20 cellular contexts compared by ENCODE assay signal in genomic region chrX:39313149-39313548, GRCh38.
DNase-seq lines count a peak whose midpoint lies in the region; ATAC-seq and TF ChIP-seq lines count a peak whose summit lies in the region.
"Had no signal": no experiment of that assay in that cellular context is flagged by ENCODE, and none has a peak within 500 bp of the region (broad histone marks: within the 10 kb centered on the region; RNA-seq: fewer than 3 reads in every experiment).

No MANE protein-coding gene starts in this region.

- POLR2A ChIA-PET in activated CD4-positive, alpha-beta memory T cell treated with anti-CD3 and anti-CD28 coated beads for 36 hours (lab: Charles Lee) = no interaction called here
- POLR2A ChIA-PET in activated CD4-positive, alpha-beta memory T cell treated with anti-CD3 and anti-CD28 coated beads, Interleukin-2, amount 10 ng/mL, durations not matched to agents 7 days and 5 days (lab: Charles Lee) = no interaction called here
- POLR2A ChIA-PET in activated CD8-positive, alpha-beta T cell treated with anti-CD3 and anti-CD28 coated beads, Interleukin-2, amount 10 ng/mL, durations not matched to agents 7 days and 5 days (lab: Charles Lee) = no interaction called here

- peak overlapping the region; percentile 93 for H3K27ac ChIP-seq in CD4-positive, CD25-positive, alpha-beta regulatory T cell (ENCODE audit: insufficient read depth, low read length, poor library complexity, severe bottlenecking)
- H3K27ac ChIP-seq: A549, KMS-11, PC-9 had no signal

- peaks cover 82% of the 10 kb centered on the region for H3K4me1 Mint-ChIP-seq in activated CD4-positive, alpha-beta memory T cell treated with anti-CD3 and anti-CD28 coated beads for 36 hours (ENCODE audit: low read depth)
- H3K4me1 Mint-ChIP-seq in activated CD4-positive, alpha-beta memory T cell treated with anti-CD3 and anti-CD28 coated beads, Interleukin-2, amount 10 ng/mL, durations not matched to agents 7 days and 5 days = peaks cover 44% of the 10 kb centered on the region
- peaks cover 14 to 88% (median 45%) of the 10 kb centered on the region in 4 donors for H3K4me1 Mint-ChIP-seq in CD4-positive, CD25-positive, alpha-beta regulatory T cell
- peaks cover 37% of the 10 kb centered on the region for H3K4me1 Mint-ChIP-seq in activated CD8-positive, alpha-beta T cell treated with anti-CD3 and anti-CD28 coated beads, Interleukin-2, amount 10 ng/mL, durations not matched to agents 7 days and 5 days (ENCODE audit: low read depth)

- CTCF ChIA-PET in activated CD4-positive, alpha-beta memory T cell treated with anti-CD3 and anti-CD28 coated beads for 36 hours (lab: Charles Lee) = no interaction called here
- CTCF ChIA-PET in activated CD4-positive, alpha-beta memory T cell treated with anti-CD3 and anti-CD28 coated beads, Interleukin-2, amount 10 ng/mL, durations not matched to agents 7 days and 5 days (lab: Charles Lee) = no interaction called here
- CTCF ChIA-PET in activated CD8-positive, alpha-beta T cell treated with anti-CD3 and anti-CD28 coated beads, Interleukin-2, amount 10 ng/mL, durations not matched to agents 7 days and 5 days (lab: Charles Lee) = no interaction called here

- peaks cover 3% of the 10 kb centered on the region for H3K9me3 Mint-ChIP-seq in activated CD4-positive, alpha-beta memory T cell treated with anti-CD3 and anti-CD28 coated beads for 36 hours
- peaks cover 3% of the 10 kb centered on the region for H3K9me3 Mint-ChIP-seq in activated CD4-positive, alpha-beta memory T cell treated with anti-CD3 and anti-CD28 coated beads, Interleukin-2, amount 10 ng/mL, durations not matched to agents 7 days and 5 days
- H3K9me3 Mint-ChIP-seq in CD4-positive, CD25-positive, alpha-beta regulatory T cell = peaks cover 0 to 5% (median 0%) of the 10 kb centered on the region in 7 donors
- H3K9me3 Mint-ChIP-seq in activated CD8-positive, alpha-beta T cell treated with anti-CD3 and anti-CD28 coated beads, Interleukin-2, amount 10 ng/mL, durations not matched to agents 7 days and 5 days (ENCODE audit: insufficient read depth) = no peaks in the 10 kb centered on the region

- H3K36me3 ChIP-seq in CD4-positive, CD25-positive, alpha-beta regulatory T cell (ENCODE audit: control insufficient read depth, insufficient read depth, low read length) = no peaks in the 10 kb centered on the region
- no peaks in the 10 kb centered on the region for H3K36me3 ChIP-seq in mucosa of descending colon (ENCODE audit: low read depth)

- TF ChIP-seq CTCF in mucosa of descending colon (IDR thresholded peaks at IDR 0.05) = no peak

- ATAC-seq in CD4-positive, CD25-positive, alpha-beta regulatory T cell (ENCODE audit: low read depth in 2 of 2) = no peak
- ATAC-seq in activated CD8-positive, alpha-beta T cell treated with anti-CD3 and anti-CD28 coated beads, Interleukin-2, amount 10 ng/mL, durations not matched to agents 7 days and 5 days = no peak
- ATAC-seq in mucosa of descending colon (peak; percentile 55), HG03135 (IDR thresholded peaks at IDR 0.05; ENCODE audit: unreplicated experiment) (no peak)
- ATAC-seq: A549, HCT116 had no signal

- H3K27me3 ChIP-seq in CD4-positive, CD25-positive, alpha-beta regulatory T cell (ENCODE audit: control insufficient read depth, insufficient read depth, low read length) = no peaks in the 10 kb centered on the region

- peak overlapping the region; percentile 100 for H3K27ac Mint-ChIP-seq in activated CD4-positive, alpha-beta memory T cell treated with anti-CD3 and anti-CD28 coated beads for 36 hours
- H3K27ac Mint-ChIP-seq in activated CD4-positive, alpha-beta memory T cell treated with anti-CD3 and anti-CD28 coated beads, Interleukin-2, amount 10 ng/mL, durations not matched to agents 7 days and 5 days = no peak overlapping the region
- peak overlapping the region; percentile 29 to 100 (median 99) for H3K27ac Mint-ChIP-seq in CD4-positive, CD25-positive, alpha-beta regulatory T cell
- H3K27ac Mint-ChIP-seq in activated CD8-positive, alpha-beta T cell treated with anti-CD3 and anti-CD28 coated beads, Interleukin-2, amount 10 ng/mL, durations not matched to agents 7 days and 5 days = peak overlapping the region; percentile 6
- H3K27ac Mint-ChIP-seq: B cell had no signal

- intact Hi-C loops in activated CD4-positive, alpha-beta memory T cell treated with anti-CD3 and anti-CD28 coated beads for 36 hours (cut with micrococcal nuclease) = no loop called here
- intact Hi-C loops in mucosa of descending colon (cut with DNase I, micrococcal nuclease) = no loop called here

- H3K4me3 Mint-ChIP-seq in activated CD4-positive, alpha-beta memory T cell treated with anti-CD3 and anti-CD28 coated beads for 36 hours = no peak overlapping the region
- no peak overlapping the region for H3K4me3 Mint-ChIP-seq in activated CD4-positive, alpha-beta memory T cell treated with anti-CD3 and anti-CD28 coated beads, Interleukin-2, amount 10 ng/mL, durations not matched to agents 7 days and 5 days
- peak overlapping the region in 2 of 4 donors; percentile 38 to 46 for H3K4me3 Mint-ChIP-seq in CD4-positive, CD25-positive, alpha-beta regulatory T cell
- H3K4me3 Mint-ChIP-seq in activated CD8-positive, alpha-beta T cell treated with anti-CD3 and anti-CD28 coated beads, Interleukin-2, amount 10 ng/mL, durations not matched to agents 7 days and 5 days = no peak overlapping the region
- H3K4me3 Mint-ChIP-seq: B cell; CD4-positive, alpha-beta memory T cell had no signal

- no peaks in the 10 kb centered on the region for H3K9me3 ChIP-seq in CD4-positive, CD25-positive, alpha-beta regulatory T cell (ENCODE audit: control insufficient read depth in 2 of 2, low read length in 2 of 2)
- H3K9me3 ChIP-seq in mucosa of descending colon = no peaks in the 10 kb centered on the region
- H3K9me3 ChIP-seq: A549, Caco-2 had no signal

- H3K4me3 ChIP-seq in CD4-positive, CD25-positive, alpha-beta regulatory T cell (ENCODE audit: low read depth, low read length) = peak overlapping the region; percentile 32
- H3K4me3 ChIP-seq in mucosa of descending colon = no peak overlapping the region
- H3K4me3 ChIP-seq: A549, PC-9 had no signal

- H3K4me1 ChIP-seq in CD4-positive, CD25-positive, alpha-beta regulatory T cell (ENCODE audit: control insufficient read depth, insufficient read depth, low read length, poor library complexity, severe bottlenecking) = peaks cover 58% of the 10 kb centered on the region
- no peaks in the 10 kb centered on the region for H3K4me1 ChIP-seq in mucosa of descending colon (ENCODE audit: low read depth)
- H3K4me1 ChIP-seq: A549, Caco-2 had no signal

- no peaks in the 10 kb centered on the region for H3K27me3 Mint-ChIP-seq in activated CD4-positive, alpha-beta memory T cell treated with anti-CD3 and anti-CD28 coated beads for 36 hours
- no peaks in the 10 kb centered on the region for H3K27me3 Mint-ChIP-seq in activated CD4-positive, alpha-beta memory T cell treated with anti-CD3 and anti-CD28 coated beads, Interleukin-2, amount 10 ng/mL, durations not matched to agents 7 days and 5 days
- H3K27me3 Mint-ChIP-seq in CD4-positive, CD25-positive, alpha-beta regulatory T cell = no peaks in the 10 kb centered on the region
- H3K27me3 Mint-ChIP-seq in activated CD8-positive, alpha-beta T cell treated with anti-CD3 and anti-CD28 coated beads, Interleukin-2, amount 10 ng/mL, durations not matched to agents 7 days and 5 days (ENCODE audit: low read depth) = no peaks in the 10 kb centered on the region
- H3K27me3 Mint-ChIP-seq: CD4-positive, alpha-beta memory T cell had no signal

- no peak for DNase-seq in activated CD4-positive, alpha-beta memory T cell treated with anti-CD3 and anti-CD28 coated beads for 36 hours
- DNase-seq in activated CD4-positive, alpha-beta memory T cell treated with anti-CD3 and anti-CD28 coated beads, Interleukin-2, amount 10 ng/mL, durations not matched to agents 7 days and 5 days = no peak
- no peak for DNase-seq in CD4-positive, CD25-positive, alpha-beta regulatory T cell
- DNase-seq in activated CD8-positive, alpha-beta T cell treated with anti-CD3 and anti-CD28 coated beads, Interleukin-2, amount 10 ng/mL, durations not matched to agents 7 days and 5 days = no peak
- DNase-seq in mucosa of descending colon = no peak
- no peak for DNase-seq in SKM-1 (lab: John Stamatoyannopoulos, UW; ENCODE audit: unreplicated experiment)
- DNase-seq: Caco-2; CD4-positive, alpha-beta memory T cell; IMR-90; NCI-H1092 treated with DMSO at 0.1 percent for 48 hours; NCI-H1436 treated with DMSO at 0.1 percent for 48 hours; NCI-H1930; PC-9; RPMI8226; SHP77 had no signal

- peaks cover 64% of the 10 kb centered on the region for H3K36me3 Mint-ChIP-seq in activated CD4-positive, alpha-beta memory T cell treated with anti-CD3 and anti-CD28 coated beads for 36 hours
- H3K36me3 Mint-ChIP-seq in activated CD4-positive, alpha-beta memory T cell treated with anti-CD3 and anti-CD28 coated beads, Interleukin-2, amount 10 ng/mL, durations not matched to agents 7 days and 5 days (ENCODE audit: low read depth) = peaks cover 8% of the 10 kb centered on the region
- peaks cover 12% of the 10 kb centered on the region for H3K36me3 Mint-ChIP-seq in CD4-positive, CD25-positive, alpha-beta regulatory T cell
- H3K36me3 Mint-ChIP-seq in activated CD8-positive, alpha-beta T cell treated with anti-CD3 and anti-CD28 coated beads, Interleukin-2, amount 10 ng/mL, durations not matched to agents 7 days and 5 days (ENCODE audit: low read depth) = peaks cover 10% of the 10 kb centered on the region
